ENCODE assay signal across 23 cellular contexts in genomic region chr3:24657870-24658535, GRCh38.
A peak's percentile ranks its signal among the peaks of the same experiment; 100 is the strongest.
DNase-seq lines count a peak whose midpoint lies in the region; ATAC-seq and TF ChIP-seq lines count a peak whose summit lies in the region.
"Had no signal": no experiment of that assay in that cellular context is flagged by ENCODE, and none has a peak within 500 bp of the region (broad histone marks: within the 10 kb centered on the region; RNA-seq: fewer than 3 reads in every experiment).

No MANE protein-coding gene starts in this region.

- no peaks in the 10 kb centered on the region for H3K36me3 ChIP-seq in HEK293 (ENCODE audit: control insufficient read depth in 2 of 2, insufficient read depth in 1 of 2, low read length in 2 of 2)
- no peaks in the 10 kb centered on the region for H3K36me3 ChIP-seq in PC-3 (ENCODE audit: low read depth, low read length)
- H3K36me3 ChIP-seq in Peyer's patch: no peaks in the 10 kb centered on the region
- H3K36me3 ChIP-seq: BLaER1, HAP-1, SJSA1 had no signal

- H3K27ac ChIP-seq in 22Rv1 (peak overlapping the region; percentile 56), HEK293 (ENCODE audit: extremely low read depth, low read depth, low read length) (no peak overlapping the region), PC-3 (ENCODE audit: low read length) (peak overlapping the region; percentile 48), Peyer's patch (no peak overlapping the region)
- H3K27ac ChIP-seq: BLaER1, SJSA1 had no signal

- no peaks in the 10 kb centered on the region for H4K20me1 ChIP-seq in PC-3 (ENCODE audit: low read length)
- H4K20me1 ChIP-seq: BLaER1 had no signal

- TF ChIP-seq CTCF in 22Rv1 (IDR thresholded peaks at IDR 0.05) (no peak), HEK293 (tag by site-specific recombination; IDR thresholded peaks at IDR 0.05) (no peak), PC-3 (conservative IDR thresholded peaks at IDR 0.05; ENCODE audit: low read depth, low read length) (no peak), fibroblast of villous mesenchyme (IDR thresholded peaks at IDR 0.05; ENCODE audit: insufficient read depth, low read depth, low read length) (no peak), Peyer's patch (IDR thresholded peaks at IDR 0.05) (no peak)

- POLR2A ChIA-PET in HEK293 (lab: Yijun Ruan, JAX) (no interaction called here), PC-3 (lab: Charles Lee; ENCODE audit: unreplicated experiment) (interaction anchor here (0.6 kb wide), 1 partner anchor 722 kb away, joined by 3 read pairs; no protein-coding TSS in a partner anchor)

- no peak for TF ChIP-seq POLR2A in Peyer's patch (IDR thresholded peaks at IDR 0.05)

- H2AFZ ChIP-seq in PC-3 (ENCODE audit: low read length): no peak overlapping the region

- H3K9me3 ChIP-seq in HEK293 (ENCODE audit: control insufficient read depth, insufficient read depth, low read depth, low read length) (no peaks in the 10 kb centered on the region), PC-3 (ENCODE audit: low read length) (no peaks in the 10 kb centered on the region; the same call in 1 of the 2 replicates), Peyer's patch (peaks cover 0 to 3% (median 0%) of the 10 kb centered on the region in 4 donors)
- H3K9me3 ChIP-seq: BLaER1, HAP-1, SJSA1 had no signal

- BruUV-seq in PC-3 (replicated peaks; lab: Mats Ljungman, UMichigan): no TSS peak

- H3K4me1 ChIP-seq in HEK293 (ENCODE audit: control insufficient read depth, insufficient read depth, low read length) (no peaks in the 10 kb centered on the region), PC-3 (ENCODE audit: insufficient read depth, low read length) (peaks cover 20% of the 10 kb centered on the region), Peyer's patch (no peaks in the 10 kb centered on the region)
- H3K4me1 ChIP-seq: HAP-1, SJSA1 had no signal

- ATAC-seq in PC-3: peak; percentile 91
- ATAC-seq in HG02885 (IDR thresholded peaks at IDR 0.05; ENCODE audit: poor library complexity, unreplicated experiment): no peak
- no peak for ATAC-seq in GM19395 (IDR thresholded peaks at IDR 0.05; ENCODE audit: unreplicated experiment)
- ATAC-seq: Right ventricle myocardium inferior had no signal

- H3K4me3 ChIP-seq in HEK293 (ENCODE audit: low read depth, low read length) (no peak overlapping the region), PC-3 (ENCODE audit: low read length) (peak overlapping the region; percentile 18; the same call in 1 of the 2 replicates), fibroblast of villous mesenchyme (ENCODE audit: low read depth, low read length) (no peak overlapping the region), Peyer's patch (no peak overlapping the region)
- H3K4me3 ChIP-seq: BLaER1, HAP-1, SJSA1 had no signal

- CTCF ChIA-PET in HEK293 (lab: Yijun Ruan, JAX): no interaction called here
- CTCF ChIA-PET in PC-3 (lab: Charles Lee): interaction anchor here (0.8 kb wide), 1 partner anchor 12 kb away, joined by 3 read pairs; no protein-coding TSS in a partner anchor

- intact Hi-C loops in PC-3 (cut with micrococcal nuclease): loop anchor here (1.0 to 5.0 kb wide), 3 partner anchors 21 to 1056 kb away; no protein-coding TSS in a partner anchor

- H3K4me2 ChIP-seq in PC-3 (ENCODE audit: low read length): peak overlapping the region; percentile 64
- H3K4me2 ChIP-seq: BLaER1 had no signal

- H3K79me2 ChIP-seq in PC-3 (ENCODE audit: low read length): no peaks in the 10 kb centered on the region

- DNase-seq in PC-3: peak; percentile 72
- DNase-seq in fibroblast of villous mesenchyme (ENCODE audit: low read depth): peak; percentile 26
- no peak for DNase-seq in SIG-M5 (lab: John Stamatoyannopoulos, UW)
- DNase-seq in Peyer's patch: no peak
- DNase-seq: CD4-positive, CD25-positive, alpha-beta regulatory T cell; GOT3; IMR-90; KG1; NCI-H1092 treated with DMSO at 0.1 percent for 48 hours; NCI-H1436; NCI-H187; NCI-H2171 treated with DMSO at 0.1 percent for 48 hours; NCI-H345; NCI-H510A treated with DMSO at 0.1 percent for 48 hours; NCI-H82 had no signal

- H3F3A ChIP-seq in PC-3 (ENCODE audit: low read length, unreplicated experiment): peaks cover 6% of the 10 kb centered on the region

- H3K9ac ChIP-seq in PC-3 (ENCODE audit: low read length): no peak overlapping the region
- H3K9ac ChIP-seq: BLaER1 had no signal

- H3K9me2 ChIP-seq in PC-3 (replicated peaks; ENCODE audit: low read length): no peaks in the 10 kb centered on the region

- H3K27me3 ChIP-seq in PC-3 (ENCODE audit: low read length): no peaks in the 10 kb centered on the region
- no peaks in the 10 kb centered on the region for H3K27me3 ChIP-seq in Peyer's patch
- H3K27me3 ChIP-seq: BLaER1, SJSA1 had no signal

TF ChIP-seq in HEK293, 187 proteins besides CTCF, POLR2A, EP300 and RAD21:
- TF ChIP-seq ZNF747 (tag by site-specific recombination; IDR thresholded peaks at IDR 0.05) (no peak), ZFP69B (tag by site-specific recombination; IDR thresholded peaks at IDR 0.05) (no peak), ZNF692 (tag by site-specific recombination; IDR thresholded peaks at IDR 0.05) (no peak), GLI4 (tag by site-specific recombination; IDR thresholded peaks at IDR 0.05) (no peak), RBAK (tag by site-specific recombination; IDR thresholded peaks at IDR 0.05) (no peak), ZNF558 (tag by site-specific recombination; IDR thresholded peaks at IDR 0.05) (no peak), ZBTB1 (tag by site-specific recombination; IDR thresholded peaks at IDR 0.05) (no peak), ZNF639 (tag by site-specific recombination; IDR thresholded peaks at IDR 0.05) (no peak), IKZF3 (tag by site-specific recombination; IDR thresholded peaks at IDR 0.05) (no peak), ZNF302 (tag by site-specific recombination; IDR thresholded peaks at IDR 0.05; ENCODE audit: low read depth) (no peak), ZNF677 (tag by site-specific recombination; IDR thresholded peaks at IDR 0.05) (no peak), GLI2 (tag by site-specific recombination; IDR thresholded peaks at IDR 0.05; ENCODE audit: borderline replicate concordance, low read depth) (no peak), BCL6B (tag by site-specific recombination; IDR thresholded peaks at IDR 0.05) (peak; percentile 62; the same call in 1 of the 2 replicates), ZNF571 (tag by site-specific recombination; IDR thresholded peaks at IDR 0.05) (no peak), GLIS1 (tag by site-specific recombination; IDR thresholded peaks at IDR 0.05) (peak; percentile 86), WT1 (tag by site-specific recombination; IDR thresholded peaks at IDR 0.05) (peak; percentile 51; the same call in 1 of the 2 replicates), ZNF248 (tag by site-specific recombination; IDR thresholded peaks at IDR 0.05) (no peak)

Comparison
In these comparisons a context has a peak if more than half of its experiments do, and no peak if none do; other contexts are left out.
1. H3K27ac ChIP-seq: peak in 22Rv1 (single experiment) and PC-3 (single experiment); none in HEK293 (single experiment) and Peyer's patch (0 of 4).
2. DNase-seq: peak in PC-3 (single experiment) and fibroblast of villous mesenchyme (single experiment); none in SIG-M5 (single experiment) and Peyer's patch (0 of 3).